Comparison of ENCODE assay signal across 1 cellular context in the genomic region with DNA sequence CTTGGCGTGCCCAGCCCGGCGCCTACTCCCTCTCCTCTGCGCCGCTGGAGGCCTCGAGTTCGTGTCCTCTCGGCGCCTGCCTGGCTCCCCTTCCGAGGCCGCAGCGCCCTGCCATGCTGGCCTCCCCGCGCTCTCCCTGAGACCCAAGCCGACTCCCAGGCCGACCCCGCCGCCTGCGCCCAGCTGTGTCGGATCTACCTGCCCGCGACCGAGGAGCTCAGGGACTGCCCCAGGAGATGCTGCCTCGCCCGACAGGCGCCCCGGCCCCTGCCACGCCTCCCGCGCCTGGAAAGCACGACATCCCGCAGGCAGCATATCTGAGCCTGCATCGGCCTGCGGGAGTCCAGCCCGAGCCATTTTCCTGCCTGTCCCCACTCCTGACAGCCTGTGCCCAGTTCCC.
TF ChIP-seq lines count a peak whose summit lies in the region.

No MANE protein-coding gene starts in this region.

TF ChIP-seq in GM23338, 12 proteins besides CTCF, POLR2A, EP300 and RAD21 (continued from another document):
- TF ChIP-seq, protein P1, sequence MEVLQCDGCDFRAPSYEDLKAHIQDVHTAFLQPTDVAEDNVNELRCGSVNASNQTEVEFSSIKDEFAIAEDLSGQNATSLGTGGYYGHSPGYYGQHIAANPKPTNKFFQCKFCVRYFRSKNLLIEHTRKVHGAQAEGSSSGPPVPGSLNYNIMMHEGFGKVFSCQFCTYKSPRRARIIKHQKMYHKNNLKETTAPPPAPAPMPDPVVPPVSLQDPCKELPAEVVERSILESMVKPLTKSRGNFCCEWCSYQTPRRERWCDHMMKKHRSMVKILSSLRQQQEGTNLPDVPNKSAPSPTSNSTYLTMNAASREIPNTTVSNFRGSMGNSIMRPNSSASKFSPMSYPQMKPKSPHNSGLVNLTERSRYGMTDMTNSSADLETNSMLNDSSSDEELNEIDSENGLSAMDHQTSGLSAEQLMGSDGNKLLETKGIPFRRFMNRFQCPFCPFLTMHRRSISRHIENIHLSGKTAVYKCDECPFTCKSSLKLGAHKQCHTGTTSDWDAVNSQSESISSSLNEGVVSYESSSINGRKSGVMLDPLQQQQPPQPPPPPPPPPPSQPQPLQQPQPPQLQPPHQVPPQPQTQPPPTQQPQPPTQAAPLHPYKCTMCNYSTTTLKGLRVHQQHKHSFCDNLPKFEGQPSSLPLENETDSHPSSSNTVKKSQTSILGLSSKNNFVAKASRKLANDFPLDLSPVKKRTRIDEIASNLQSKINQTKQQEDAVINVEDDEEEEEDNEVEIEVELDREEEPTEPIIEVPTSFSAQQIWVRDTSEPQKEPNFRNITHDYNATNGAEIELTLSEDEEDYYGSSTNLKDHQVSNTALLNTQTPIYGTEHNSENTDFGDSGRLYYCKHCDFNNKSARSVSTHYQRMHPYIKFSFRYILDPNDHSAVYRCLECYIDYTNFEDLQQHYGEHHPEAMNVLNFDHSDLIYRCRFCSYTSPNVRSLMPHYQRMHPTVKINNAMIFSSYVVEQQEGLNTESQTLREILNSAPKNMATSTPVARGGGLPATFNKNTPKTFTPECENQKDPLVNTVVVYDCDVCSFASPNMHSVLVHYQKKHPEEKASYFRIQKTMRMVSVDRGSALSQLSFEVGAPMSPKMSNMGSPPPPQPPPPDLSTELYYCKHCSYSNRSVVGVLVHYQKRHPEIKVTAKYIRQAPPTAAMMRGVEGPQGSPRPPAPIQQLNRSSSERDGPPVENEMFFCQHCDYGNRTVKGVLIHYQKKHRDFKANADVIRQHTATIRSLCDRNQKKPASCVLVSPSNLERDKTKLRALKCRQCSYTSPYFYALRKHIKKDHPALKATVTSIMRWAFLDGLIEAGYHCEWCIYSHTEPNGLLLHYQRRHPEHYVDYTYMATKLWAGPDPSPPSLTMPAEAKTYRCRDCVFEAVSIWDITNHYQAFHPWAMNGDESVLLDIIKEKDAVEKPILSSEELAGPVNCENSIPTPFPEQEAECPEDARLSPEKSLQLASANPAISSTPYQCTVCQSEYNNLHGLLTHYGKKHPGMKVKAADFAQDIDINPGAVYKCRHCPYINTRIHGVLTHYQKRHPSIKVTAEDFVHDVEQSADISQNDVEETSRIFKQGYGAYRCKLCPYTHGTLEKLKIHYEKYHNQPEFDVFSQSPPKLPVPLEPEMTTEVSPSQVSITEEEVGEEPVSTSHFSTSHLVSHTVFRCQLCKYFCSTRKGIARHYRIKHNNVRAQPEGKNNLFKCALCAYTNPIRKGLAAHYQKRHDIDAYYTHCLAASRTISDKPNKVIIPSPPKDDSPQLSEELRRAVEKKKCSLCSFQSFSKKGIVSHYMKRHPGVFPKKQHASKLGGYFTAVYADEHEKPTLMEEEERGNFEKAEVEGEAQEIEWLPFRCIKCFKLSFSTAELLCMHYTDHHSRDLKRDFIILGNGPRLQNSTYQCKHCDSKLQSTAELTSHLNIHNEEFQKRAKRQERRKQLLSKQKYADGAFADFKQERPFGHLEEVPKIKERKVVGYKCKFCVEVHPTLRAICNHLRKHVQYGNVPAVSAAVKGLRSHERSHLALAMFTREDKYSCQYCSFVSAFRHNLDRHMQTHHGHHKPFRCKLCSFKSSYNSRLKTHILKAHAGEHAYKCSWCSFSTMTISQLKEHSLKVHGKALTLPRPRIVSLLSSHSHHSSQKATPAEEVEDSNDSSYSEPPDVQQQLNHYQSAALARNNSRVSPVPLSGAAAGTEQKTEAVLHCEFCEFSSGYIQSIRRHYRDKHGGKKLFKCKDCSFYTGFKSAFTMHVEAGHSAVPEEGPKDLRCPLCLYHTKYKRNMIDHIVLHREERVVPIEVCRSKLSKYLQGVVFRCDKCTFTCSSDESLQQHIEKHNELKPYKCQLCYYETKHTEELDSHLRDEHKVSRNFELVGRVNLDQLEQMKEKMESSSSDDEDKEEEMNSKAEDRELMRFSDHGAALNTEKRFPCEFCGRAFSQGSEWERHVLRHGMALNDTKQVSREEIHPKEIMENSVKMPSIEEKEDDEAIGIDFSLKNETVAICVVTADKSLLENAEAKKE (CRISPR knock-in tag; IDR thresholded peaks at IDR 0.05), result no peak
- TF ChIP-seq ZNF114 (CRISPR knock-in tag; IDR thresholded peaks at IDR 0.05) (no peak), JUNB (IDR thresholded peaks at IDR 0.05; ENCODE audit: unreplicated experiment) (no peak), STAT1 (IDR thresholded peaks at IDR 0.05; ENCODE audit: unreplicated experiment) (no peak), ETS1 (IDR thresholded peaks at IDR 0.05) (no peak), EZH2 (IDR thresholded peaks at IDR 0.05; ENCODE audit: low read depth, unreplicated experiment) (no peak), POLR2AphosphoS5 (IDR thresholded peaks at IDR 0.05; ENCODE audit: low read depth) (no peak), CREB1 (CRISPR knock-in tag; IDR thresholded peaks at IDR 0.05; ENCODE audit: low read depth) (no peak), ZNF331 (CRISPR knock-in tag; IDR thresholded peaks at IDR 0.05; ENCODE audit: low read depth) (no peak)
- TF ChIP-seq, protein P2, sequence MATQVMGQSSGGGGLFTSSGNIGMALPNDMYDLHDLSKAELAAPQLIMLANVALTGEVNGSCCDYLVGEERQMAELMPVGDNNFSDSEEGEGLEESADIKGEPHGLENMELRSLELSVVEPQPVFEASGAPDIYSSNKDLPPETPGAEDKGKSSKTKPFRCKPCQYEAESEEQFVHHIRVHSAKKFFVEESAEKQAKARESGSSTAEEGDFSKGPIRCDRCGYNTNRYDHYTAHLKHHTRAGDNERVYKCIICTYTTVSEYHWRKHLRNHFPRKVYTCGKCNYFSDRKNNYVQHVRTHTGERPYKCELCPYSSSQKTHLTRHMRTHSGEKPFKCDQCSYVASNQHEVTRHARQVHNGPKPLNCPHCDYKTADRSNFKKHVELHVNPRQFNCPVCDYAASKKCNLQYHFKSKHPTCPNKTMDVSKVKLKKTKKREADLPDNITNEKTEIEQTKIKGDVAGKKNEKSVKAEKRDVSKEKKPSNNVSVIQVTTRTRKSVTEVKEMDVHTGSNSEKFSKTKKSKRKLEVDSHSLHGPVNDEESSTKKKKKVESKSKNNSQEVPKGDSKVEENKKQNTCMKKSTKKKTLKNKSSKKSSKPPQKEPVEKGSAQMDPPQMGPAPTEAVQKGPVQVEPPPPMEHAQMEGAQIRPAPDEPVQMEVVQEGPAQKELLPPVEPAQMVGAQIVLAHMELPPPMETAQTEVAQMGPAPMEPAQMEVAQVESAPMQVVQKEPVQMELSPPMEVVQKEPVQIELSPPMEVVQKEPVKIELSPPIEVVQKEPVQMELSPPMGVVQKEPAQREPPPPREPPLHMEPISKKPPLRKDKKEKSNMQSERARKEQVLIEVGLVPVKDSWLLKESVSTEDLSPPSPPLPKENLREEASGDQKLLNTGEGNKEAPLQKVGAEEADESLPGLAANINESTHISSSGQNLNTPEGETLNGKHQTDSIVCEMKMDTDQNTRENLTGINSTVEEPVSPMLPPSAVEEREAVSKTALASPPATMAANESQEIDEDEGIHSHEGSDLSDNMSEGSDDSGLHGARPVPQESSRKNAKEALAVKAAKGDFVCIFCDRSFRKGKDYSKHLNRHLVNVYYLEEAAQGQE (IDR thresholded peaks at IDR 0.05; ENCODE audit: unreplicated experiment), result no peak
TF ChIP-seq in GM23338: peak in this region for 0.
